24 cellular contexts compared by ENCODE assay signal in genomic region chr6:13065596-13065995, GRCh38.
"Had no signal": no experiment of that assay in that cellular context is flagged by ENCODE, and none has a peak within 500 bp of the region (broad histone marks: within the 10 kb centered on the region; RNA-seq: fewer than 3 reads in every experiment).

No MANE protein-coding gene starts in this region.

- H3K9me3 Mint-ChIP-seq: activated B cell treated with CpG ODN at 0.5 μM for 24 hours; activated CD4-positive, alpha-beta T cell treated with anti-CD3 and anti-CD28 coated beads, Interleukin-2, amount 10 ng/mL, durations not matched to agents 24 days and 14 days; activated naive CD4-positive, alpha-beta T cell treated with anti-CD3 and anti-CD28 coated beads for 36 hours; activated T-cell treated with anti-CD3 and anti-CD28 coated beads, Interleukin-2, amount 50 U/mL, for 24 hours; brain; T-cell had no signal

- H3K4me3 ChIP-seq: cardiac muscle cell, SK-N-MC had no signal

- H3K4me3 Mint-ChIP-seq: activated B cell treated with CpG ODN at 0.5 μM for 24 hours; activated CD4-positive, alpha-beta T cell treated with anti-CD3 and anti-CD28 coated beads, Interleukin-2, amount 10 ng/mL, durations not matched to agents 24 days and 14 days; activated CD8-positive, alpha-beta memory T cell treated with anti-CD3 and anti-CD28 coated beads, Interleukin-2, amount 10 ng/mL, durations not matched to agents 7 days and 5 days; activated naive CD4-positive, alpha-beta T cell treated with anti-CD3 and anti-CD28 coated beads for 36 hours; activated naive CD8-positive, alpha-beta T cell; activated T-cell treated with anti-CD3 and anti-CD28 coated beads, Interleukin-2, amount 50 U/mL, for 24 hours; brain; T-cell had no signal

- H3K27ac ChIP-seq: cardiac muscle cell, SK-N-MC had no signal

- H3K27me3 Mint-ChIP-seq: activated B cell treated with CpG ODN at 0.5 μM for 24 hours; activated naive CD8-positive, alpha-beta T cell; brain had no signal

- H3K36me3 Mint-ChIP-seq: activated CD8-positive, alpha-beta memory T cell treated with anti-CD3 and anti-CD28 coated beads, Interleukin-2, amount 10 ng/mL, durations not matched to agents 7 days and 5 days; activated naive CD8-positive, alpha-beta T cell; brain; T-cell had no signal

- H3K27me3 ChIP-seq: cardiac muscle cell had no signal

- H3K4me1 Mint-ChIP-seq: activated CD4-positive, alpha-beta T cell treated with anti-CD3 and anti-CD28 coated beads, Interleukin-2, amount 10 ng/mL, durations not matched to agents 24 days and 14 days; activated CD8-positive, alpha-beta memory T cell treated with anti-CD3 and anti-CD28 coated beads, Interleukin-2, amount 10 ng/mL, durations not matched to agents 7 days and 5 days; brain had no signal

- DNase-seq: activated B cell treated with CpG ODN at 0.5 μM for 24 hours; activated CD4-positive, alpha-beta T cell treated with anti-CD3 and anti-CD28 coated beads for 1 hour; activated CD4-positive, alpha-beta T cell treated with anti-CD3 and anti-CD28 coated beads, Interleukin-2, amount 10 ng/mL, durations not matched to agents 24 days and 14 days; activated CD4-positive, alpha-beta T cell treated with anti-CD3 and anti-CD28 coated beads, Interleukin-2, amount 50 U/mL, for 48 hours; activated CD8-positive, alpha-beta memory T cell treated with anti-CD3 and anti-CD28 coated beads, Interleukin-2, amount 10 ng/mL, durations not matched to agents 7 days and 5 days; activated gamma-delta T cell; activated naive CD4-positive, alpha-beta T cell treated with anti-CD3 and anti-CD28 coated beads for 36 hours; activated T-cell treated with anti-CD3 and anti-CD28 coated beads, Interleukin-2, amount 50 U/mL, for 24 hours; amygdala; MM.1S; NCI-H1105 treated with DMSO at 0.1 percent for 48 hours; NCI-H1930; NCI-H2171; NCI-H2227 treated with DMSO at 0.1 percent for 48 hours; NCI-H446 treated with DMSO at 0.1 percent for 48 hours; OCI-M1; RPMI8226; T-cell; T-helper 2 cell; T1000 had no signal

- H3K27ac Mint-ChIP-seq: activated B cell treated with CpG ODN at 0.5 μM for 24 hours; activated CD4-positive, alpha-beta T cell treated with anti-CD3 and anti-CD28 coated beads, Interleukin-2, amount 10 ng/mL, durations not matched to agents 24 days and 14 days; activated CD8-positive, alpha-beta memory T cell treated with anti-CD3 and anti-CD28 coated beads, Interleukin-2, amount 10 ng/mL, durations not matched to agents 7 days and 5 days; activated naive CD4-positive, alpha-beta T cell treated with anti-CD3 and anti-CD28 coated beads for 36 hours; activated naive CD8-positive, alpha-beta T cell; activated T-cell treated with anti-CD3 and anti-CD28 coated beads, Interleukin-2, amount 50 U/mL, for 24 hours; brain; T-cell had no signal
